27 cellular contexts compared by ENCODE assay signal in the genomic region with DNA sequence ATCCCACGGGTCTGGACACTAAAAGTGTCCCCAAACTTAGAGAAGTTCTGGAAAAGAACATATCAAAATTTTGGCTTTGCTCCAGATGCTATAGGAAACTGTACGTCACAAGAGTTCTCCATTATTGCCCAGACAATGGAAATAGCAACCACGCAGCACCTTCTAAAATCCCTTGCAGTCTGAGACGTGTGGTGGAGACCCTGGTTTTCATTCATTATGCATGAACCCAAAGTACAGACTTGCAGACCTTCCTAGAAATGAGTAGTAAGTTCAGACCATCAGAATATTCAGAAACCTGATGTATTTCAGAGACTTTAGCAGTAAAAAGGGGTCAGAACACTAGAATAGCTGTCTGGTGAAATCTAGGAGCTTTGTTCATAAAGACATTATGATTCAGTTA. TPM values are rescaled to one million over a fixed set of nuclear protein-coding genes. Genes with fewer than 3 reads are reported as not detected.
DNase-seq lines count a peak whose midpoint lies in the region; ATAC-seq and TF ChIP-seq lines count a peak whose summit lies in the region.
"Had no signal": no experiment of that assay in that cellular context is flagged by ENCODE, and none has a peak within 500 bp of the region (broad histone marks: within the 10 kb centered on the region; RNA-seq: fewer than 3 reads in every experiment).

No MANE protein-coding gene starts in this region.

- peak overlapping the region; percentile 43 for H3K27ac ChIP-seq in OCI-LY7 (ENCODE audit: low read depth, low read length, poor library complexity, severe bottlenecking)
- no peak overlapping the region for H3K27ac ChIP-seq in brain microvascular endothelial cell
- H3K27ac ChIP-seq: RWPE1 had no signal

- no peak overlapping the region for H3K4me3 Mint-ChIP-seq in activated naive CD8-positive, alpha-beta T cell treated with anti-CD3 and anti-CD28 coated beads, Interleukin-2, amount 50 U/mL, for 24 hours
- H3K4me3 Mint-ChIP-seq: CD4-positive, alpha-beta memory T cell; HFFc6 had no signal

- TF ChIP-seq CTCF in OCI-LY7 (conservative IDR thresholded peaks at IDR 0.05; ENCODE audit: low read length) (no peak), brain microvascular endothelial cell (IDR thresholded peaks at IDR 0.05; ENCODE audit: low read depth, low read length, missing control alignments) (no peak)

- H3K27me3 ChIP-seq in brain microvascular endothelial cell (replicated peaks): no peaks in the 10 kb centered on the region

- H3K9me3 ChIP-seq in OCI-LY7 (ENCODE audit: low read length): no peaks in the 10 kb centered on the region
- H3K9me3 ChIP-seq: HAP-1 had no signal

- H3K79me2 ChIP-seq in OCI-LY7 (ENCODE audit: insufficient read depth, low read depth, low read length): no peaks in the 10 kb centered on the region; the same call in 1 of the 2 replicates

- H4K20me1 ChIP-seq in OCI-LY7 (ENCODE audit: insufficient read depth, low read length): no peaks in the 10 kb centered on the region

- intact Hi-C loops in OCI-LY7 (cut with micrococcal nuclease; ENCODE audit: unreplicated experiment): loop anchor here (2.0 to 5.0 kb wide), 2 partner anchors 262 to 1808 kb away; a partner anchor contains a TSS

- in situ Hi-C loops in brain microvascular endothelial cell (cut with HindIII; ENCODE audit: low pct_ligation_motif_present, low sequenced_read_pairs): no loop called here

- ATAC-seq in activated naive CD8-positive, alpha-beta T cell treated with anti-CD3 and anti-CD28 coated beads, Interleukin-2, amount 50 U/mL, for 24 hours: peak; percentile 54
- ATAC-seq in GM19463 (IDR thresholded peaks at IDR 0.05; ENCODE audit: unreplicated experiment): no peak
- ATAC-seq: K562 had no signal

- peaks cover 75% of the 10 kb centered on the region for H3K4me1 Mint-ChIP-seq in activated naive CD8-positive, alpha-beta T cell treated with anti-CD3 and anti-CD28 coated beads, Interleukin-2, amount 50 U/mL, for 24 hours

- H3K36me3 Mint-ChIP-seq in activated naive CD8-positive, alpha-beta T cell treated with anti-CD3 and anti-CD28 coated beads, Interleukin-2, amount 50 U/mL, for 24 hours (ENCODE audit: low read depth): no peaks in the 10 kb centered on the region

- no peaks in the 10 kb centered on the region for H3K36me3 ChIP-seq in OCI-LY7 (ENCODE audit: insufficient read depth, low read length)
- no peaks in the 10 kb centered on the region for H3K36me3 ChIP-seq in brain microvascular endothelial cell (replicated peaks)
- H3K36me3 ChIP-seq: HAP-1 had no signal

- peak overlapping the region; percentile 82 for H3K27ac Mint-ChIP-seq in activated naive CD8-positive, alpha-beta T cell treated with anti-CD3 and anti-CD28 coated beads, Interleukin-2, amount 50 U/mL, for 24 hours
- H3K27ac Mint-ChIP-seq: HFFc6 had no signal

- peak; percentile 30 for DNase-seq in activated CD8-positive, alpha-beta memory T cell treated with anti-CD3 and anti-CD28 coated beads, Interleukin-2, amount 50 U/mL, for 48 hours
- DNase-seq in activated CD8-positive, alpha-beta memory T cell treated with anti-CD3 and anti-CD28 coated beads for 24 hours: no peak
- no peak for DNase-seq in OCI-LY7 (ENCODE audit: low spot score)
- no peak for DNase-seq in activated naive CD8-positive, alpha-beta T cell treated with anti-CD3 and anti-CD28 coated beads, Interleukin-2, amount 50 U/mL, for 24 hours
- DNase-seq in brain microvascular endothelial cell: no peak
- no peak for DNase-seq in RPMI8226
- DNase-seq: C1 segment of cervical spinal cord; CD4-positive, alpha-beta memory T cell; COR-L47; GOT3; HFFc6; MV-4-11; NCI-H1105; NCI-H146; NCI-H1930; NCI-H2107; NCI-H524; NCI-H748 treated with DMSO at 0.1 percent for 48 hours; NK-92 treated with Interleukin-12 subunit alpha and Interleukin-12 subunit beta, amount 100 ng/mL, for 24 hours; SHP77 had no signal

- BruUV-seq in OCI-LY7 (replicated peaks; lab: Mats Ljungman, UMichigan): no TSS peak

- no peak overlapping the region for H3K4me3 ChIP-seq in OCI-LY7 (ENCODE audit: low read depth, low read length, poor library complexity, severe bottlenecking)
- no peak overlapping the region for H3K4me3 ChIP-seq in brain microvascular endothelial cell (ENCODE audit: low read depth, low read length)
- H3K4me3 ChIP-seq: HAP-1, K562 had no signal

- CTCF ChIA-PET in OCI-LY7 (lab: Charles Lee; ENCODE audit: unreplicated experiment): no interaction called here

- H3K9me2 ChIP-seq in OCI-LY7 (ENCODE audit: insufficient read depth, low read length): no peaks in the 10 kb centered on the region

- no peaks in the 10 kb centered on the region for H3K9me3 Mint-ChIP-seq in activated naive CD8-positive, alpha-beta T cell treated with anti-CD3 and anti-CD28 coated beads, Interleukin-2, amount 50 U/mL, for 24 hours
- H3K9me3 Mint-ChIP-seq: HFFc6 had no signal

- no peaks in the 10 kb centered on the region for H3K27me3 Mint-ChIP-seq in activated naive CD8-positive, alpha-beta T cell treated with anti-CD3 and anti-CD28 coated beads, Interleukin-2, amount 50 U/mL, for 24 hours
- H3K27me3 Mint-ChIP-seq: CD4-positive, alpha-beta memory T cell had no signal

- no peak overlapping the region for H3K4me2 ChIP-seq in OCI-LY7 (ENCODE audit: low read length)

- H3K4me1 ChIP-seq in OCI-LY7 (ENCODE audit: insufficient read depth, low read length, poor library complexity, severe bottlenecking): peaks cover 72% of the 10 kb centered on the region
- H3K4me1 ChIP-seq: HAP-1 had no signal

- H2AFZ ChIP-seq in OCI-LY7 (ENCODE audit: low read length): no peak overlapping the region

- POLR2A ChIA-PET in OCI-LY7 (lab: Charles Lee): no interaction called here

RNA-seq across cellular contexts. Expression of a gene that starts 50.0 kb away (rescaled TPM):
- 0.10 TPM in 1 of 2 replicates, not detected in the other for total RNA-seq in OCI-LY7 (2014; rRNA removed; shearing (Covaris generic))
- not detected in 2 replicates for total RNA-seq in OCI-LY7 (2022)
- total RNA-seq: A673, HFFc6, K562, LHCN-M2, MCF 10A had no signal
